Comparison of ENCODE assay signal across 8 cellular contexts in genomic region chr2:96869281-96869823, GRCh38. TPM values are rescaled to one million over a fixed set of nuclear protein-coding genes. Genes with fewer than 3 reads are reported as not detected.
A peak's percentile ranks its signal among the peaks of the same experiment; 100 is the strongest.
DNase-seq lines count a peak whose midpoint lies in the region; ATAC-seq and TF ChIP-seq lines count a peak whose summit lies in the region.

No MANE protein-coding gene starts in this region.

- peaks cover 19% of the 10 kb centered on the region for H3K4me1 Mint-ChIP-seq in progenitor cell of endocrine pancreas (ENCODE audit: low read depth)

- H3K36me3 Mint-ChIP-seq in progenitor cell of endocrine pancreas (ENCODE audit: insufficient read depth) = peaks cover 7% of the 10 kb centered on the region

- intact Hi-C loops in left ventricle myocardium superior (cut with micrococcal nuclease) = no loop called here

- ATAC-seq in left ventricle myocardium superior = peak; percentile 62

- H3K27me3 Mint-ChIP-seq in progenitor cell of endocrine pancreas = peaks cover 7% of the 10 kb centered on the region

- TF ChIP-seq CTCF in progenitor cell of endocrine pancreas (IDR thresholded peaks at IDR 0.05; ENCODE audit: unreplicated experiment) = peak; percentile 4

- no peaks in the 10 kb centered on the region for H3K9me3 Mint-ChIP-seq in progenitor cell of endocrine pancreas (ENCODE audit: low read depth)

- peak overlapping the region; percentile 79 for H3K4me3 Mint-ChIP-seq in progenitor cell of endocrine pancreas (ENCODE audit: low read depth)

- DNase-seq in NCI-H2196 (lab: John Stamatoyannopoulos, UW; ENCODE audit: unreplicated experiment) = peak; percentile 39
- no peak for DNase-seq in NCI-H2196 treated with DMSO at 0.1 percent for 48 hours (lab: John Stamatoyannopoulos, UW; ENCODE audit: unreplicated experiment)
- DNase-seq in HT-29 (ENCODE audit: low spot score) = peak; percentile 12
- DNase-seq in amygdala (lab: John Stamatoyannopoulos, UW) = peak in 33 of 56 donors; percentile 27 to 84 (median 72)
- peak; percentile 91 for DNase-seq in left ventricle myocardium superior
- no peak for DNase-seq in progenitor cell of endocrine pancreas (ENCODE audit: low spot score, unreplicated experiment)
- DNase-seq in stimulated activated CD4-positive, alpha-beta T cell treated with anti-CD3 and anti-CD28 coated beads, Interleukin-1b, Interleukin-23, amount 100 ng/mL, for 48 hours = no peak
- DNase-seq in Kasumi-1 (lab: John Stamatoyannopoulos, UW) = no peak

- no peak overlapping the region for H3K27ac Mint-ChIP-seq in progenitor cell of endocrine pancreas

RNA-seq across cellular contexts. Expression of gene SEMA4C, which starts 0.5 kb away (rescaled TPM):
- 8.6 and 8.8 TPM in 2 replicates for total RNA-seq in HT-29 (2014; rRNA removed; shearing (Covaris generic))
- total RNA-seq in left ventricle myocardium superior (17.0 TPM), progenitor cell of endocrine pancreas (74.8 and 75.0 TPM in 2 replicates)

RNA-seq across cellular contexts. Expression of gene ANKRD39, which starts 11.5 kb away (rescaled TPM):
- 26.8 and 31.7 TPM in 2 replicates for total RNA-seq in HT-29 (2014; rRNA removed; shearing (Covaris generic))
- total RNA-seq in left ventricle myocardium superior = 16.1 TPM
- 16.1 and 17.4 TPM in 2 replicates for total RNA-seq in progenitor cell of endocrine pancreas

RNA-seq across cellular contexts. Expression of gene ANKRD23, which starts 25.5 kb away (rescaled TPM):
- 3.5 and 4.1 TPM in 2 replicates for total RNA-seq in HT-29 (2014; rRNA removed; shearing (Covaris generic))
- 5.5 TPM for total RNA-seq in left ventricle myocardium superior
- total RNA-seq in progenitor cell of endocrine pancreas = 6.1 and 8.3 TPM in 2 replicates

RNA-seq across cellular contexts. Expression of gene CNNM3, which starts 53.3 kb away (rescaled TPM):
- total RNA-seq in HT-29 (2014; rRNA removed; shearing (Covaris generic)) = 21.2 and 24.9 TPM in 2 replicates
- total RNA-seq in left ventricle myocardium superior (16.8 TPM), progenitor cell of endocrine pancreas (48.4 and 54.0 TPM in 2 replicates)

Comparison
In these comparisons a context has a peak if more than half of its experiments do, and no peak if none do; other contexts are left out.
1. DNase-seq: peak in NCI-H2196 (single experiment), HT-29 (single experiment), amygdala (33 of 56) and left ventricle myocardium superior (single experiment); none in NCI-H2196 treated with DMSO at 0.1 percent for 48 hours (single experiment), progenitor cell of endocrine pancreas (single experiment), stimulated activated CD4-positive, alpha-beta T cell treated with anti-CD3 and anti-CD28 coated beads, Interleukin-1b, Interleukin-23, amount 100 ng/mL, for 48 hours (single experiment) and Kasumi-1 (0 of 2).